25 cellular contexts compared by ENCODE assay signal in the genomic region with DNA sequence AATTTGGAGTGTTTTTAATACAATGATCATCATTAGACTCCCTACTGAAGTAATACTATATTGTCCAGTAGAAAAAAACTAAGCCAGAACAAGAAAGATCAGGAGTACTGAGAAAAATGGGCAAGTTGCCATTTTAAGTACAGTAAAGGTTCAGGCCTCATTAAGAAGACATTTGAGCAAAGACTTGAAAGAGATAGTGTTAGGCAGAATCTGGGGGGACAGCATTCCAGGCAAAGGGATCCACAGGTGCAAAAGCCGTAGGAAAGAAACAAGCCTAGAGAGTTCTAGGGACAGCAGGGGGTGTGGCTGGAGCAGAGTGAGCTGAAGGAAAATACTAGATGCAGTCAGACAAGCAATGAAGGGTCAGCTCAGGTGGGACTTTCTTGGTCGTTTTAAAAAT.
"Had no signal": no experiment of that assay in that cellular context is flagged by ENCODE, and none has a peak within 500 bp of the region (broad histone marks: within the 10 kb centered on the region; RNA-seq: fewer than 3 reads in every experiment).

No MANE protein-coding gene starts in this region.

- H3K27me3 Mint-ChIP-seq: activated CD4-positive, alpha-beta memory T cell treated with anti-CD3 and anti-CD28 coated beads for 36 hours; activated CD4-positive, alpha-beta T cell treated with anti-CD3 and anti-CD28 coated beads, Interleukin-2, amount 10 ng/mL, durations not matched to agents 7 days and 5 days; brain; central memory CD8-positive, alpha-beta T cell had no signal

- H3K4me3 Mint-ChIP-seq: activated CD4-positive, alpha-beta memory T cell treated with anti-CD3 and anti-CD28 coated beads for 36 hours; activated CD4-positive, alpha-beta T cell treated with anti-CD3 and anti-CD28 coated beads, Interleukin-2, amount 10 ng/mL, durations not matched to agents 7 days and 5 days; activated naive CD8-positive, alpha-beta T cell; activated T-cell treated with anti-CD3 and anti-CD28 coated beads, Interleukin-2, amount 50 U/mL, for 4 hours; brain; central memory CD8-positive, alpha-beta T cell; T-cell had no signal

- H3K36me3 ChIP-seq: MG63 had no signal

- ATAC-seq: activated T-cell treated with anti-CD3 and anti-CD28 coated beads, Interleukin-2, amount 50 U/mL, for 4 hours; T-cell had no signal

- H3K9me3 ChIP-seq: MG63 had no signal

- H3K4me3 ChIP-seq: MG63, PC-9, SK-N-MC had no signal

- H3K4me1 Mint-ChIP-seq: activated CD4-positive, alpha-beta T cell treated with anti-CD3 and anti-CD28 coated beads, Interleukin-2, amount 10 ng/mL, durations not matched to agents 7 days and 5 days; brain; central memory CD8-positive, alpha-beta T cell; T-cell had no signal

- H3K27me3 ChIP-seq: MG63 had no signal

- H3K9me3 Mint-ChIP-seq: activated CD4-positive, alpha-beta memory T cell treated with anti-CD3 and anti-CD28 coated beads for 36 hours; activated CD4-positive, alpha-beta T cell treated with anti-CD3 and anti-CD28 coated beads, Interleukin-2, amount 10 ng/mL, durations not matched to agents 7 days and 5 days; activated T-cell treated with anti-CD3 and anti-CD28 coated beads, Interleukin-2, amount 50 U/mL, for 4 hours; brain had no signal

- H3K27ac ChIP-seq: PC-9, SK-N-MC had no signal

- DNase-seq: activated CD4-positive, alpha-beta memory T cell treated with anti-CD3 and anti-CD28 coated beads for 36 hours; activated CD4-positive, alpha-beta T cell treated with anti-CD3 and anti-CD28 coated beads, Interleukin-2, amount 10 ng/mL, durations not matched to agents 7 days and 5 days; activated CD4-positive, CD25-positive, alpha-beta regulatory T cell; activated CD8-positive, alpha-beta memory T cell treated with anti-CD3 and anti-CD28 coated beads for 24 hours; activated effector memory CD4-positive, alpha-beta T cell treated with anti-CD3 and anti-CD28 coated beads, Interleukin-2, amount 50 U/mL, for 16 hours; activated naive CD4-positive, alpha-beta T cell treated with Interleukin-2 at 50 U/mL for 16 hours; activated T-cell treated with anti-CD3 and anti-CD28 coated beads, Interleukin-2, amount 50 U/mL, for 4 hours; amygdala; MG63; MV-4-11; NCI-H1092 treated with DMSO at 0.1 percent for 48 hours; NCI-H1417 treated with DMSO at 0.1 percent for 48 hours; NCI-H1694; NCI-H2029; NCI-H2107; NCI-H510A treated with DMSO at 0.1 percent for 48 hours; NCI-H69; PC-9; T-cell; T-helper 2 cell; T1000 had no signal

- H3K36me3 Mint-ChIP-seq: activated CD4-positive, alpha-beta memory T cell treated with anti-CD3 and anti-CD28 coated beads for 36 hours; activated naive CD8-positive, alpha-beta T cell; brain; T-cell had no signal

- H3K27ac Mint-ChIP-seq: activated CD4-positive, alpha-beta memory T cell treated with anti-CD3 and anti-CD28 coated beads for 36 hours; activated CD4-positive, alpha-beta T cell treated with anti-CD3 and anti-CD28 coated beads, Interleukin-2, amount 10 ng/mL, durations not matched to agents 7 days and 5 days; activated naive CD8-positive, alpha-beta T cell; brain; T-cell had no signal
